In genomic region chr2:34480366-34480765, GRCh38 we compare ENCODE assay signal across 29 cellular contexts.
"Had no signal": no experiment of that assay in that cellular context is flagged by ENCODE, and none has a peak within 500 bp of the region (broad histone marks: within the 10 kb centered on the region; RNA-seq: fewer than 3 reads in every experiment).

No MANE protein-coding gene starts in this region.

- H3K4me3 ChIP-seq: colonic mucosa, coronary artery, dorsolateral prefrontal cortex, esophagus muscularis mucosa, esophagus squamous epithelium, gastrocnemius medialis, gastroesophageal sphincter, heart left ventricle, heart right ventricle had no signal

- H3K27me3 ChIP-seq: colonic mucosa, dorsolateral prefrontal cortex, esophagus muscularis mucosa, esophagus squamous epithelium, foreskin keratinocyte, gastrocnemius medialis, gastroesophageal sphincter, heart left ventricle, heart right ventricle had no signal

- H3K9me3 Mint-ChIP-seq: endodermal cell had no signal

- H3K27me3 Mint-ChIP-seq: dendritic cell treated with granulocyte-macrophage colony-stimulating factor and Interleukin-4, amounts not matched to agents 40 ng/mL and 50 ng/mL, for 4 days; effector memory CD8-positive, alpha-beta T cell had no signal

- H3K36me3 ChIP-seq: colonic mucosa, esophagus muscularis mucosa, esophagus squamous epithelium, gastrocnemius medialis, gastroesophageal sphincter, heart left ventricle, heart right ventricle had no signal

- H3K27ac ChIP-seq: colonic mucosa, coronary artery, dorsolateral prefrontal cortex, epithelial cell of prostate, esophagus muscularis mucosa, esophagus squamous epithelium, foreskin keratinocyte, gastrocnemius medialis, gastroesophageal sphincter, heart left ventricle, heart right ventricle had no signal

- H3K9me3 ChIP-seq: colonic mucosa, esophagus muscularis mucosa, esophagus squamous epithelium, gastrocnemius medialis, gastroesophageal sphincter, heart left ventricle, heart right ventricle had no signal

- FAIRE-seq: colon, endometrium, endothelial cell of umbilical vein, frontal cortex had no signal

- H3K4me1 ChIP-seq: colonic mucosa, esophagus muscularis mucosa, esophagus squamous epithelium, foreskin keratinocyte, gastrocnemius medialis, gastroesophageal sphincter, heart left ventricle, heart right ventricle had no signal

- H3K4me3 Mint-ChIP-seq: dendritic cell treated with granulocyte-macrophage colony-stimulating factor and Interleukin-4, amounts not matched to agents 40 ng/mL and 50 ng/mL, for 4 days; effector memory CD8-positive, alpha-beta T cell; endodermal cell had no signal

- H3K27ac Mint-ChIP-seq: dendritic cell treated with granulocyte-macrophage colony-stimulating factor and Interleukin-4, amounts not matched to agents 40 ng/mL and 50 ng/mL, for 4 days; effector memory CD8-positive, alpha-beta T cell; endodermal cell had no signal

- DNase-seq: colonic mucosa; cortex of kidney; dermis blood vessel endothelial cell; dorsolateral prefrontal cortex; effector CD4-positive, alpha-beta T cell; effector CD8-positive, alpha-beta T cell; effector memory CD4-positive, alpha-beta T cell; effector memory CD8-positive, alpha-beta T cell; endodermal cell; erythroblast; esophagus squamous epithelium; foreskin fibroblast; foreskin keratinocyte; foreskin melanocyte; gastrocnemius medialis; glutamatergic neuron; head of caudate nucleus; heart left ventricle; heart right ventricle had no signal

- ATAC-seq: effector memory CD8-positive, alpha-beta T cell; esophagus mucosa; foreskin keratinocyte; gastrocnemius medialis; gastroesophageal sphincter; heart left ventricle; heart right ventricle had no signal
